ENCODE assay signal across 8 cellular contexts in genomic region chr1:89310505-89310904, GRCh38. TPM values are rescaled to one million over a fixed set of nuclear protein-coding genes. Genes with fewer than 3 reads are reported as not detected.
DNase-seq lines count a peak whose midpoint lies in the region; ATAC-seq and TF ChIP-seq lines count a peak whose summit lies in the region.

No MANE protein-coding gene starts in this region.

- H3K27ac ChIP-seq in right lobe of liver = peak overlapping the region; percentile 35 to 72 (median 65)

- H3K36me3 Mint-ChIP-seq in activated T-cell treated with anti-CD3 and anti-CD28 coated beads, Interleukin-2, amount 50 U/mL, for 24 hours (ENCODE audit: low read depth) = peaks cover 14% of the 10 kb centered on the region
- peaks cover 16% of the 10 kb centered on the region for H3K36me3 Mint-ChIP-seq in activated T-helper 1 cell treated with anti-CD3 and anti-CD28 coated beads, Interleukin-12 subunit alpha, Interleukin-12 subunit beta, Interleukin-2, Interleukin-4 antibody, amounts not matched to agents 30 ng/mL and 10 ng/mL and 1 ng/mL, durations not matched to agents 14 hours and 24 hours and 36 hours (ENCODE audit: low read depth)
- H3K36me3 Mint-ChIP-seq in osteocyte (ENCODE audit: unreplicated experiment) = no peaks in the 10 kb centered on the region

- H3K36me3 ChIP-seq in right lobe of liver = no peaks in the 10 kb centered on the region

- H3K4me3 ChIP-seq in right lobe of liver = no peak overlapping the region

- H3K27me3 ChIP-seq in right lobe of liver = no peaks in the 10 kb centered on the region

- no peaks in the 10 kb centered on the region for H3K9me3 ChIP-seq in right lobe of liver

- H3K27me3 Mint-ChIP-seq in activated T-cell treated with anti-CD3 and anti-CD28 coated beads, Interleukin-2, amount 50 U/mL, for 24 hours = no peaks in the 10 kb centered on the region
- no peaks in the 10 kb centered on the region for H3K27me3 Mint-ChIP-seq in activated T-helper 1 cell treated with anti-CD3 and anti-CD28 coated beads, Interleukin-12 subunit alpha, Interleukin-12 subunit beta, Interleukin-2, Interleukin-4 antibody, amounts not matched to agents 30 ng/mL and 10 ng/mL and 1 ng/mL, durations not matched to agents 14 hours and 24 hours and 36 hours (ENCODE audit: insufficient read depth)
- H3K27me3 Mint-ChIP-seq in osteocyte (ENCODE audit: unreplicated experiment) = no peaks in the 10 kb centered on the region

- H3K4me1 Mint-ChIP-seq in activated T-cell treated with anti-CD3 and anti-CD28 coated beads, Interleukin-2, amount 50 U/mL, for 24 hours (ENCODE audit: low read depth) = peaks cover 61% of the 10 kb centered on the region
- peaks cover 64% of the 10 kb centered on the region for H3K4me1 Mint-ChIP-seq in activated T-helper 1 cell treated with anti-CD3 and anti-CD28 coated beads, Interleukin-12 subunit alpha, Interleukin-12 subunit beta, Interleukin-2, Interleukin-4 antibody, amounts not matched to agents 30 ng/mL and 10 ng/mL and 1 ng/mL, durations not matched to agents 14 hours and 24 hours and 36 hours (ENCODE audit: low read depth)
- H3K4me1 Mint-ChIP-seq in osteocyte (ENCODE audit: unreplicated experiment) = peaks cover 6% of the 10 kb centered on the region

- H3K27ac Mint-ChIP-seq in activated T-cell treated with anti-CD3 and anti-CD28 coated beads, Interleukin-2, amount 50 U/mL, for 24 hours = peak overlapping the region; percentile 92
- peak overlapping the region; percentile 87 for H3K27ac Mint-ChIP-seq in activated T-helper 1 cell treated with anti-CD3 and anti-CD28 coated beads, Interleukin-12 subunit alpha, Interleukin-12 subunit beta, Interleukin-2, Interleukin-4 antibody, amounts not matched to agents 30 ng/mL and 10 ng/mL and 1 ng/mL, durations not matched to agents 14 hours and 24 hours and 36 hours
- no peak overlapping the region for H3K27ac Mint-ChIP-seq in osteocyte (ENCODE audit: unreplicated experiment)

- peaks cover 0 to 36% (median 15%) of the 10 kb centered on the region in 4 donors for H3K4me1 ChIP-seq in right lobe of liver

- ATAC-seq in HG03025 (IDR thresholded peaks at IDR 0.05; ENCODE audit: low FRiP score, unreplicated experiment) = peak; percentile 89
- peak; percentile 65 to 79 (median 69) for ATAC-seq in right lobe of liver

- in situ Hi-C loops in G401 (cut with HindIII; ENCODE audit: low sequenced_read_pairs) = no loop called here

- peaks cover 23% of the 10 kb centered on the region for H3K9me3 Mint-ChIP-seq in activated T-cell treated with anti-CD3 and anti-CD28 coated beads, Interleukin-2, amount 50 U/mL, for 24 hours
- peaks cover 42% of the 10 kb centered on the region for H3K9me3 Mint-ChIP-seq in activated T-helper 1 cell treated with anti-CD3 and anti-CD28 coated beads, Interleukin-12 subunit alpha, Interleukin-12 subunit beta, Interleukin-2, Interleukin-4 antibody, amounts not matched to agents 30 ng/mL and 10 ng/mL and 1 ng/mL, durations not matched to agents 14 hours and 24 hours and 36 hours
- H3K9me3 Mint-ChIP-seq in osteocyte (ENCODE audit: unreplicated experiment) = no peaks in the 10 kb centered on the region

- DNase-seq in activated T-cell treated with anti-CD3 and anti-CD28 coated beads, Interleukin-2, amount 50 U/mL, for 24 hours = no peak
- DNase-seq in activated T-cell treated with anti-CD3 and anti-CD28 coated beads, Interleukin-2, amount 50 U/mL, for 48 hours = no peak
- DNase-seq in activated T-helper 1 cell treated with anti-CD3 and anti-CD28 coated beads, Interleukin-12 subunit alpha, Interleukin-12 subunit beta, Interleukin-2, Interleukin-4 antibody, amounts not matched to agents 30 ng/mL and 10 ng/mL and 1 ng/mL, durations not matched to agents 14 hours and 24 hours and 36 hours (ENCODE audit: low spot score) = no peak
- no peak for DNase-seq in right lobe of liver
- DNase-seq in mucosa of gallbladder (ENCODE audit: low spot score) = no peak
- no peak for DNase-seq in osteocyte (ENCODE audit: extremely low spot score, unreplicated experiment)
- no peak for DNase-seq in G401 (ENCODE audit: low spot score)

- intact Hi-C loops in activated T-helper 1 cell treated with anti-CD3 and anti-CD28 coated beads, Interleukin-12 subunit alpha, Interleukin-12 subunit beta, Interleukin-2, Interleukin-4 antibody, amounts not matched to agents 30 ng/mL and 10 ng/mL and 1 ng/mL, durations not matched to agents 14 hours and 24 hours and 36 hours (cut with micrococcal nuclease) = loop anchor here (1.0 to 5.0 kb wide), 7 partner anchors 10 to 184 kb away; partner anchors contain the start of gene GBP2
- intact Hi-C loops in right lobe of liver (cut with DNase I) = no loop called here

- WGBS in right lobe of liver (ENCODE audit: insufficient coverage, low coverage, low lambda C conversion rate, missing lambda C conversion rate) = 10% methylated on average over 1 of the region's 1 CpG

- TF ChIP-seq POLR2A in right lobe of liver (IDR thresholded peaks at IDR 0.05) = no peak

- TF ChIP-seq CTCF in right lobe of liver (IDR thresholded peaks at IDR 0.05) = no peak
- no peak for TF ChIP-seq CTCF in osteocyte (IDR thresholded peaks at IDR 0.05)

- peak overlapping the region; percentile 28 for H3K4me3 Mint-ChIP-seq in activated T-cell treated with anti-CD3 and anti-CD28 coated beads, Interleukin-2, amount 50 U/mL, for 24 hours
- H3K4me3 Mint-ChIP-seq in activated T-helper 1 cell treated with anti-CD3 and anti-CD28 coated beads, Interleukin-12 subunit alpha, Interleukin-12 subunit beta, Interleukin-2, Interleukin-4 antibody, amounts not matched to agents 30 ng/mL and 10 ng/mL and 1 ng/mL, durations not matched to agents 14 hours and 24 hours and 36 hours = peak overlapping the region; percentile 47
- H3K4me3 Mint-ChIP-seq in osteocyte (ENCODE audit: unreplicated experiment) = no peak overlapping the region

RNA-seq across cellular contexts. Expression of gene GBP5, which starts 37.8 kb away (rescaled TPM):
- total RNA-seq in activated T-helper 1 cell treated with anti-CD3 and anti-CD28 coated beads, Interleukin-12 subunit alpha, Interleukin-12 subunit beta, Interleukin-2, Interleukin-4 antibody, amounts not matched to agents 30 ng/mL and 10 ng/mL and 1 ng/mL, durations not matched to agents 14 hours and 24 hours and 36 hours = 145 and 154 TPM in 2 replicates
- total RNA-seq in right lobe of liver (1 to 10 TPM in 5 of 6 experiments, under 1 TPM in 1; 0.44 to 5.0 (median 1.5) TPM), mucosa of gallbladder (4.2 TPM), osteocyte (not detected in 2 replicates)
- total RNA-seq in G401 (2014; rRNA removed; shearing (Covaris generic)) = not detected in 2 replicates

RNA-seq across cellular contexts. Expression of gene GBP6, which starts 53.4 kb away (rescaled TPM):
- 0.59 and 0.65 TPM in 2 replicates for total RNA-seq in activated T-helper 1 cell treated with anti-CD3 and anti-CD28 coated beads, Interleukin-12 subunit alpha, Interleukin-12 subunit beta, Interleukin-2, Interleukin-4 antibody, amounts not matched to agents 30 ng/mL and 10 ng/mL and 1 ng/mL, durations not matched to agents 14 hours and 24 hours and 36 hours
- total RNA-seq in right lobe of liver (under 1 TPM in 3 of 6 experiments, not detected in 3; 0.06 to 0.15 (median 0.07) TPM), mucosa of gallbladder (not detected), osteocyte (not detected in 2 replicates)
- not detected in 2 replicates for total RNA-seq in G401 (2014; rRNA removed; shearing (Covaris generic))

Comparison
In these comparisons a context has a peak if more than half of its experiments do, and no peak if none do; other contexts are left out.
1. RNA of gene GBP5, which starts 37.8 kb away (total RNA-seq): 145 to 154 TPM in activated T-helper 1 cell treated with anti-CD3 and anti-CD28 coated beads, Interleukin-12 subunit alpha, Interleukin-12 subunit beta, Interleukin-2, Interleukin-4 antibody, amounts not matched to agents 30 ng/mL and 10 ng/mL and 1 ng/mL, durations not matched to agents 14 hours and 24 hours and 36 hours; 4.2 TPM in mucosa of gallbladder (single experiment), 0.44 to 5.0 TPM in right lobe of liver, not detected in osteocyte and not detected in G401; every median in the first group is over 10 times any median in the second.